26 cellular contexts compared by ENCODE assay signal in genomic region chr9:113899205-113899604, GRCh38.
"Had no signal": no experiment of that assay in that cellular context is flagged by ENCODE, and none has a peak within 500 bp of the region (broad histone marks: within the 10 kb centered on the region; RNA-seq: fewer than 3 reads in every experiment).

No MANE protein-coding gene starts in this region.

- ATAC-seq: effector memory CD8-positive, alpha-beta T cell; gastroesophageal sphincter; left ventricle myocardium superior; pancreas; right lobe of liver; stimulated activated naive B cell treated with anti-CD40 and anti-IgM and Interleukin-4, amounts not matched to agents 10 μg/mL and 1 μg/mL and 100 μg/mL, for 72 hours; stimulated activated naive CD8-positive, alpha-beta T cell treated with anti-CD3 and anti-CD28 coated beads, Interleukin-15, amount 100 ng/mL, for 72 hours had no signal

- H3K4me1 Mint-ChIP-seq: mesothelial cell of epicardium; natural killer cell; stimulated activated naive CD8-positive, alpha-beta T cell treated with anti-CD3 and anti-CD28 coated beads, Interleukin-15, amount 100 ng/mL, for 72 hours had no signal

- H3K9me3 ChIP-seq: esophagus squamous epithelium, pancreas, prostate gland, right lobe of liver, testis had no signal

- H3K27ac Mint-ChIP-seq: dendritic cell treated with granulocyte-macrophage colony-stimulating factor and Interleukin-4, amounts not matched to agents 40 ng/mL and 50 ng/mL, for 4 days; effector memory CD8-positive, alpha-beta T cell; mesothelial cell of epicardium; natural killer cell; stimulated activated naive B cell treated with anti-CD40 and anti-IgM and Interleukin-4, amounts not matched to agents 10 μg/mL and 1 μg/mL and 100 μg/mL, for 72 hours; stimulated activated naive CD8-positive, alpha-beta T cell treated with anti-CD3 and anti-CD28 coated beads, Interleukin-15, amount 100 ng/mL, for 72 hours had no signal

- H3K4me1 ChIP-seq: esophagus squamous epithelium, gastroesophageal sphincter, prostate gland, testis, tibial nerve had no signal

- H3K27me3 ChIP-seq: esophagus squamous epithelium, gastroesophageal sphincter, pancreas, right lobe of liver, spleen, testis, tibial nerve had no signal

- H3K36me3 ChIP-seq: esophagus squamous epithelium, gastroesophageal sphincter, pancreas, prostate gland, right lobe of liver, spleen, tibial nerve had no signal

- H3K9me3 Mint-ChIP-seq: effector memory CD8-positive, alpha-beta T cell had no signal

- H3K4me3 ChIP-seq: esophagus squamous epithelium, gastroesophageal sphincter, pancreas, prostate gland, right lobe of liver, spleen, testis, tibial nerve had no signal

- DNase-seq: central memory CD4-positive, alpha-beta T cell; effector memory CD8-positive, alpha-beta T cell; esophagus squamous epithelium; foreskin fibroblast; glutamatergic neuron; islet precursor cell; left ventricle myocardium superior; mammary epithelial cell; natural killer cell; nucleus accumbens; pancreas; right lobe of liver; spleen; stimulated activated CD4-positive, alpha-beta T cell treated with anti-CD3 and anti-CD28 coated beads, Interleukin-15, amount 100 ng/mL, for 24 hours; stimulated activated CD4-positive, alpha-beta T cell treated with anti-CD3 and anti-CD28 coated beads, Interleukin-1b, Interleukin-23, amount 100 ng/mL, for 48 hours; stimulated activated CD4-positive, alpha-beta T cell treated with anti-CD3 and anti-CD28 coated beads, Interleukin-4, amount 100 ng/mL, for 4 hours; stimulated activated naive B cell treated with anti-CD40 and anti-IgM and Interleukin-4, amounts not matched to agents 10 μg/mL and 1 μg/mL and 100 μg/mL, for 72 hours; stimulated activated naive CD8-positive, alpha-beta T cell treated with anti-CD3 and anti-CD28 coated beads, Interleukin-15, amount 100 ng/mL, for 72 hours; testis had no signal

- H3K27ac ChIP-seq: epithelial cell of prostate, esophagus squamous epithelium, gastroesophageal sphincter, pancreas, prostate gland, right lobe of liver, spleen, testis, tibial nerve had no signal

- H3K4me3 Mint-ChIP-seq: dendritic cell treated with granulocyte-macrophage colony-stimulating factor and Interleukin-4, amounts not matched to agents 40 ng/mL and 50 ng/mL, for 4 days; effector memory CD8-positive, alpha-beta T cell; mesothelial cell of epicardium; natural killer cell; neural crest cell; stimulated activated naive B cell treated with anti-CD40 and anti-IgM and Interleukin-4, amounts not matched to agents 10 μg/mL and 1 μg/mL and 100 μg/mL, for 72 hours; stimulated activated naive CD8-positive, alpha-beta T cell treated with anti-CD3 and anti-CD28 coated beads, Interleukin-15, amount 100 ng/mL, for 72 hours had no signal

- H3K27me3 Mint-ChIP-seq: dendritic cell treated with granulocyte-macrophage colony-stimulating factor and Interleukin-4, amounts not matched to agents 40 ng/mL and 50 ng/mL, for 4 days; stimulated activated naive B cell treated with anti-CD40 and anti-IgM and Interleukin-4, amounts not matched to agents 10 μg/mL and 1 μg/mL and 100 μg/mL, for 72 hours; stimulated activated naive CD8-positive, alpha-beta T cell treated with anti-CD3 and anti-CD28 coated beads, Interleukin-15, amount 100 ng/mL, for 72 hours had no signal
